Comparison of ENCODE assay signal across 8 cellular contexts in genomic region chr6:101326411-101326810, GRCh38.
"Had no signal": no experiment of that assay in that cellular context is flagged by ENCODE, and none has a peak within 500 bp of the region (broad histone marks: within the 10 kb centered on the region; RNA-seq: fewer than 3 reads in every experiment).

No MANE protein-coding gene starts in this region.

- H3K27me3 Mint-ChIP-seq: IgD-negative memory B cell had no signal

- H3K4me1 Mint-ChIP-seq: IgD-negative memory B cell had no signal

- H3K27ac Mint-ChIP-seq: IgD-negative memory B cell had no signal

- H3K4me3 Mint-ChIP-seq: IgD-negative memory B cell had no signal

- H3K27ac ChIP-seq: HL-60, KMS-11 had no signal

- H3K36me3 Mint-ChIP-seq: IgD-negative memory B cell had no signal

- ATAC-seq: HepG2 had no signal

- DNase-seq: GOT3, H7, HCEC 1CT, KBM-7 had no signal

- H3K9ac ChIP-seq: KMS-11 had no signal

- H3K4me2 ChIP-seq: KMS-11 had no signal
